Comparison of ENCODE assay signal across 10 cellular contexts in the genomic region with DNA sequence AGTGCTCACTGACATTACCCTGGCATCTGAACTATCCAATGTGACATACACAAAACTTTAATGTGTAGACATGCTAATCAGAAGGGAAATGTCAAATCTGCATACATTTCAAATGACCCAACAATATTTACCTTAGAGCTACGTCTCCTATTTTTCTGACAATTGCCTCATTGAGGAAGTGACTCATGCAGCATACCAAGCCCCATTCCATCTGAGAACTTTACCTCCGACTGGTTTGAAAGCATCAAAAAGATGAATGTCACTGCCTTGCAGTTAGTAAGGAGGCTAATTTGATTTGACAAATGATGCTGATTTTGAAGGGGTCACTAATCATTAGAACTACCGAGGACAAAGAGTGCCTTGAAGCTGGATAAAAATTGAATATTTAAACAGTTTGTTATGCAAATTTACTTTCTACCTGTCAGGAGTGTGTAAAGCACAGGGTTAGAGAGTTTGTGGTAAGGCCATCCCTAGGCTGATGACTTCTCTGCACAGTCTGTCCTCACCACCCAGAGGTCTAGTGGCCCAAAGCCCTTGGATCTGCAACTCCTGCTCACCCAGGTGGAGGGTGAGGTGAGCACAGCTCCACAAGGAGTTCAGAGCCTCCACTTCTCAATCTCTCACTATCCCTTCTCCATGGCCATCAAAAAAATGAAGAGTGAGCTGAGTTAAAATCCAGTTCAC.
A peak's percentile ranks its signal among the peaks of the same experiment; 100 is the strongest.
DNase-seq lines count a peak whose midpoint lies in the region; ATAC-seq and TF ChIP-seq lines count a peak whose summit lies in the region.
"Had no signal": no experiment of that assay in that cellular context is flagged by ENCODE, and none has a peak within 500 bp of the region (broad histone marks: within the 10 kb centered on the region; RNA-seq: fewer than 3 reads in every experiment).

No MANE protein-coding gene starts in this region.

- CTCF ChIA-PET in MCF 10A (lab: Yijun Ruan, JAX) = interaction anchor here (0.6 to 1.5 kb wide), 3 partner anchors 20 to 192 kb away, joined by 3 to 5 read pairs (median 3); no protein-coding TSS in a partner anchor
- CTCF ChIA-PET in WTC11 (lab: Charles Lee) = interaction anchor here (1.0 kb wide), 1 partner anchor 149 kb away, joined by 3 read pairs; no protein-coding TSS in a partner anchor

- no peaks in the 10 kb centered on the region for H3K36me3 ChIP-seq in breast epithelium

- ATAC-seq in WTC11 = peak; percentile 60
- no peak for ATAC-seq in GM21786 (IDR thresholded peaks at IDR 0.05; ENCODE audit: unreplicated experiment)

- TF ChIP-seq CTCF in MCF 10A (IDR thresholded peaks at IDR 0.05; ENCODE audit: unreplicated experiment) = no peak
- TF ChIP-seq CTCF in breast epithelium (IDR thresholded peaks at IDR 0.05) = no peak
- no peak for TF ChIP-seq CTCF in WTC11 (IDR thresholded peaks at IDR 0.05)

- H3K27me3 ChIP-seq in breast epithelium = no peaks in the 10 kb centered on the region

- no peaks in the 10 kb centered on the region for H3K9me3 ChIP-seq in breast epithelium

- peak overlapping the region in 1 of 2 donors; percentile 62 for H3K27ac ChIP-seq in breast epithelium

- peak overlapping the region; percentile 91 for H3K27ac Mint-ChIP-seq in MCF 10A (ENCODE audit: low read depth, unreplicated experiment)
- H3K27ac Mint-ChIP-seq in WTC11 = no peak overlapping the region
- H3K27ac Mint-ChIP-seq: memory B cell had no signal

- H3K4me3 ChIP-seq in breast epithelium = no peak overlapping the region

- H3K4me1 ChIP-seq in breast epithelium = no peaks in the 10 kb centered on the region

- H3K4me1 Mint-ChIP-seq in MCF 10A (ENCODE audit: insufficient read depth, unreplicated experiment) = peaks cover 43% of the 10 kb centered on the region
- H3K4me1 Mint-ChIP-seq in WTC11 = peaks cover 27% of the 10 kb centered on the region
- H3K4me1 Mint-ChIP-seq: memory B cell had no signal

- H3K36me3 Mint-ChIP-seq in MCF 10A (ENCODE audit: insufficient read depth, unreplicated experiment) (no peaks in the 10 kb centered on the region), WTC11 (no peaks in the 10 kb centered on the region)
- H3K36me3 Mint-ChIP-seq: memory B cell had no signal

- DNase-seq in MCF 10A (ENCODE audit: unreplicated experiment) = peak; percentile 83
- no peak for DNase-seq in breast epithelium (ENCODE audit: low spot score in 2 of 2)
- DNase-seq in WTC11 (ENCODE audit: low spot score) = no peak
- peak; percentile 21 for DNase-seq in iPS-NIHi7 (ENCODE audit: extremely low spot score)
- no peak for DNase-seq in activated CD4-positive, alpha-beta T cell treated with anti-CD3 and anti-CD28 coated beads for 48 hours
- DNase-seq in activated CD4-positive, alpha-beta T cell treated with anti-CD3 and anti-CD28 coated beads, Interleukin-2, amount 50 U/mL, for 1 hour = no peak
- no peak for DNase-seq in activated naive CD4-positive, alpha-beta T cell (lab: John Stamatoyannopoulos, UW)
- DNase-seq: stimulated activated CD4-positive, alpha-beta T cell treated with anti-CD3 and anti-CD28 coated beads, Interleukin-12 subunit alpha, Interleukin-12 subunit beta, amount 100 ng/mL, for 4 hours had no signal

- H3K9me3 Mint-ChIP-seq in MCF 10A (ENCODE audit: unreplicated experiment) = no peaks in the 10 kb centered on the region
- H3K9me3 Mint-ChIP-seq in WTC11 = peaks cover 5% of the 10 kb centered on the region; the same call in 1 of the 2 replicates

- intact Hi-C loops in MCF 10A (cut with micrococcal nuclease) (no loop called here), breast epithelium (cut with DNase I; ENCODE audit: low total_unique reads) (no loop called here)

- no peak for TF ChIP-seq POLR2A in breast epithelium (IDR thresholded peaks at IDR 0.05)

- H3K4me3 Mint-ChIP-seq in MCF 10A (ENCODE audit: unreplicated experiment) = peak overlapping the region; percentile 1
- no peak overlapping the region for H3K4me3 Mint-ChIP-seq in WTC11
- H3K4me3 Mint-ChIP-seq: memory B cell had no signal

- no peaks in the 10 kb centered on the region for H3K27me3 Mint-ChIP-seq in MCF 10A (ENCODE audit: insufficient read depth, unreplicated experiment)
- H3K27me3 Mint-ChIP-seq in WTC11 (ENCODE audit: low read depth) = no peaks in the 10 kb centered on the region
- H3K27me3 Mint-ChIP-seq: memory B cell had no signal

- POLR2A ChIA-PET in MCF 10A (lab: Yijun Ruan, JAX) = interaction anchor here (0.9 to 1.4 kb wide), 3 partner anchors 11 to 1151 kb away, joined by 3 to 6 read pairs (median 3); a partner anchor contains a TSS
- POLR2A ChIA-PET in WTC11 (lab: Charles Lee) = no interaction called here

- TSS peak; percentile 95 for BruUV-seq in MCF 10A (replicated peaks; lab: Mats Ljungman, UMichigan)

TF ChIP-seq in WTC11, 78 proteins besides CTCF, POLR2A, EP300 and RAD21:
- no peak for TF ChIP-seq CREB1 (CRISPR knock-in tag; IDR thresholded peaks at IDR 0.05)

Comparison
In these comparisons a context has a peak if more than half of its experiments do, and no peak if none do; other contexts are left out.
1. DNase-seq: peak in MCF 10A (single experiment) and iPS-NIHi7 (single experiment); none in breast epithelium (0 of 2), WTC11 (single experiment), activated CD4-positive, alpha-beta T cell treated with anti-CD3 and anti-CD28 coated beads for 48 hours (single experiment), activated CD4-positive, alpha-beta T cell treated with anti-CD3 and anti-CD28 coated beads, Interleukin-2, amount 50 U/mL, for 1 hour (single experiment) and activated naive CD4-positive, alpha-beta T cell (0 of 4).